In genomic region chr19:33521480-33522370, GRCh38 we compare ENCODE assay signal across 8 cellular contexts. TPM values are rescaled to one million over a fixed set of nuclear protein-coding genes. Genes with fewer than 3 reads are reported as not detected.
DNase-seq lines count a peak whose midpoint lies in the region; ATAC-seq and TF ChIP-seq lines count a peak whose summit lies in the region.

TSS of gene PEPD (minus strand) at chr19:33521791. CDS start at chr19:33521760, 31 bp downstream.

- no peaks in the 10 kb centered on the region for H4K20me1 ChIP-seq in PC-9 (ENCODE audit: insufficient read depth)

- H3K4me1 ChIP-seq in PC-9 (replicated peaks; ENCODE audit: insufficient read depth) = peaks cover 12% of the 10 kb centered on the region
- peaks cover 14 to 41% (median 24%) of the 10 kb centered on the region in 4 donors for H3K4me1 ChIP-seq in esophagus muscularis mucosa

- H3K4me3 ChIP-seq in PC-9 = peak within 1 kb of the TSS; percentile 98
- H3K4me3 ChIP-seq in esophagus muscularis mucosa = peak within 1 kb of the TSS; percentile 96 to 98 (median 98)

- CTCF ChIA-PET in PC-9 (lab: Charles Lee) = interaction anchor here (0.5 kb wide), 1 partner anchor 91 kb away, joined by 4 read pairs; no protein-coding TSS in a partner anchor

- H3K27ac ChIP-seq in PC-9 = no peak within 1 kb of the TSS
- H3K27ac ChIP-seq in esophagus muscularis mucosa (replicated peaks in 1 of 4) = peak within 1 kb of the TSS; percentile 71 to 80 (median 77)

- no peaks in the 10 kb centered on the region for H3K9me3 ChIP-seq in PC-9 (ENCODE audit: insufficient read depth, low read depth)
- no peaks in the 10 kb centered on the region for H3K9me3 ChIP-seq in esophagus muscularis mucosa

- 5% methylated on average over 37 of the region's 69 CpGs for WGBS in esophagus muscularis mucosa

- H3K27me3 ChIP-seq in PC-9 (ENCODE audit: insufficient read depth, low read depth) (peaks cover 18% of the 10 kb centered on the region; the same call in 1 of the 2 replicates), esophagus muscularis mucosa (peaks cover 0 to 1% (median 0%) of the 10 kb centered on the region in 4 donors)

- peak within 1 kb of the TSS; percentile 83 to 97 (median 92) for H3K4me3 Mint-ChIP-seq in IgD-negative memory B cell
- peak within 1 kb of the TSS; percentile 87 for H3K4me3 Mint-ChIP-seq in activated T-cell treated with anti-CD3 and anti-CD28 coated beads, Interleukin-2, amount 50 U/mL, for 4 hours

- POLR2A ChIA-PET in PC-9 (lab: Charles Lee; ENCODE audit: unreplicated experiment) = interaction anchor here (0.6 kb wide), 2 partner anchors 11 to 44 kb away, joined by 4 to 8 read pairs; no protein-coding TSS in a partner anchor

- peak; percentile 96 for DNase-seq in DMS 273 (lab: John Stamatoyannopoulos, UW; ENCODE audit: unreplicated experiment)
- DNase-seq in PC-9 = peak; percentile 60 to 84
- peak; percentile 84 for DNase-seq in activated T-cell treated with anti-CD3 and anti-CD28 coated beads, Interleukin-2, amount 50 U/mL, for 4 hours
- DNase-seq in esophagus muscularis mucosa (ENCODE audit: extremely low spot score) = peak; percentile 99
- DNase-seq in myocyte (ENCODE audit: low read depth) = peak; percentile 89
- DNase-seq in stimulated activated CD8-positive, alpha-beta memory T cell treated with anti-CD3 and anti-CD28 coated beads, Interleukin-7, amount 100 ng/mL, for 4 hours (ENCODE audit: low read depth in 2 of 2) = peak; percentile 70 to 80

- peak within 1 kb of the TSS; percentile 93 for H2AFZ ChIP-seq in PC-9

- H3K27ac Mint-ChIP-seq in IgD-negative memory B cell = peak within 1 kb of the TSS; percentile 0 to 85 (median 69)

- H3K4me1 Mint-ChIP-seq in IgD-negative memory B cell = peaks cover 10 to 17% (median 14%) of the 10 kb centered on the region in 3 donors
- peaks cover 17% of the 10 kb centered on the region for H3K4me1 Mint-ChIP-seq in activated T-cell treated with anti-CD3 and anti-CD28 coated beads, Interleukin-2, amount 50 U/mL, for 4 hours (ENCODE audit: low read depth)

- no peak for TF ChIP-seq CTCF in PC-9 (conservative IDR thresholded peaks at IDR 0.05)
- TF ChIP-seq CTCF in esophagus muscularis mucosa (IDR thresholded peaks at IDR 0.05) = no peak

- peak within 1 kb of the TSS; percentile 93 for H3K4me2 ChIP-seq in PC-9

- no peaks in the 10 kb centered on the region for H3F3A ChIP-seq in PC-9 (ENCODE audit: insufficient read depth, low read depth)

- no peaks in the 10 kb centered on the region for H3K79me2 ChIP-seq in PC-9 (ENCODE audit: low read depth)

- H3K9me2 ChIP-seq in PC-9 (ENCODE audit: insufficient read depth) = no peaks in the 10 kb centered on the region

- H3K9me3 Mint-ChIP-seq in IgD-negative memory B cell = no peaks in the 10 kb centered on the region
- no peaks in the 10 kb centered on the region for H3K9me3 Mint-ChIP-seq in activated T-cell treated with anti-CD3 and anti-CD28 coated beads, Interleukin-2, amount 50 U/mL, for 4 hours

- intact Hi-C loops in PC-9 (cut with micrococcal nuclease; ENCODE audit: unreplicated experiment) (loop anchor here (1.0 to 10.0 kb wide), 2 partner anchors 14 to 87 kb away; no protein-coding TSS in a partner anchor), esophagus muscularis mucosa (cut with DNase I) (no loop called here)

- no peaks in the 10 kb centered on the region for H3K27me3 Mint-ChIP-seq in IgD-negative memory B cell
- H3K27me3 Mint-ChIP-seq in activated T-cell treated with anti-CD3 and anti-CD28 coated beads, Interleukin-2, amount 50 U/mL, for 4 hours (ENCODE audit: low read depth) = no peaks in the 10 kb centered on the region

- H3K36me3 Mint-ChIP-seq in IgD-negative memory B cell = no peaks in the 10 kb centered on the region
- H3K36me3 Mint-ChIP-seq in activated T-cell treated with anti-CD3 and anti-CD28 coated beads, Interleukin-2, amount 50 U/mL, for 4 hours (ENCODE audit: insufficient read depth) = no peaks in the 10 kb centered on the region

- TF ChIP-seq EP300 in esophagus muscularis mucosa (IDR thresholded peaks at IDR 0.05) = no peak

- BruUV-seq in PC-9 (replicated peaks; lab: Mats Ljungman, UMichigan) = no TSS peak

- H3K36me3 ChIP-seq in PC-9 (ENCODE audit: low read depth) (no peaks in the 10 kb centered on the region), esophagus muscularis mucosa (peaks cover 0 to 4% (median 0%) of the 10 kb centered on the region in 4 donors)

- TF ChIP-seq POLR2A in esophagus muscularis mucosa (IDR thresholded peaks at IDR 0.05; ENCODE audit: low read depth) = no peak

- ATAC-seq in GM21526 (IDR thresholded peaks at IDR 0.05; ENCODE audit: low FRiP score, unreplicated experiment) = peak; percentile 85
- ATAC-seq in activated T-cell treated with anti-CD3 and anti-CD28 coated beads, Interleukin-2, amount 50 U/mL, for 4 hours = peak; percentile 97 to 98

RNA-seq across cellular contexts. Expression of gene PEPD, which starts in this region (rescaled TPM):
- 91.1 TPM for polyA plus RNA-seq in IgD-negative memory B cell
- 64.9 and 71.0 TPM in 2 replicates for total RNA-seq in PC-9 (2021)
- total RNA-seq in activated T-cell treated with anti-CD3 and anti-CD28 coated beads, Interleukin-2, amount 50 U/mL, for 4 hours = 10 to 100 TPM; 54.2 to 57.2 (median 55.1) TPM
- total RNA-seq in esophagus muscularis mucosa = 10 to 100 TPM; 59.8 to 90.9 (median 73.0) TPM
- total RNA-seq in myocyte = 67.1 and 68.2 TPM in 2 replicates
- polyA plus RNA-seq in myocyte (2012) = 74.6 TPM
